ENCODE assay signal across 2 cellular contexts in the genomic region with DNA sequence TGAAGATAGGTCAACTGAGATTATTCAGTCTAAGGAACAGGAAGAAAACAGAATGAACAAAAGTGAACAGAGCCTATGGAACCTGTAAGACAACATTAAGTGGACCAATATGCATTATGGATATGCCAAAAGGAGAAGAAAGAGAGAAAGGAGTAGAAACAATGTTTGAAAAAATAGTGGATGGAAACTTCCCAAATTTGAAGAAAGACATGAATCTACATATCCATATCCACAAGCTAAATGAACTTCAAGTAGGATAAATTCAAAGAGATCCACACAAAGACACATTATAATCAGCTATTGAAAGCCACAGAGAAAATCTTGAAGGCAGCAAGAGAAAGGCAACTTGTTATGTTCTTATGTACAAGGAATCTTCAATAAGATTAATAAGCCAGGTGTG.
TF ChIP-seq lines count a peak whose summit lies in the region.

No MANE protein-coding gene starts in this region.

TF ChIP-seq in WTC11, 78 proteins besides CTCF, POLR2A, EP300 and RAD21 (continued from another document):
- TF ChIP-seq, protein P1, sequence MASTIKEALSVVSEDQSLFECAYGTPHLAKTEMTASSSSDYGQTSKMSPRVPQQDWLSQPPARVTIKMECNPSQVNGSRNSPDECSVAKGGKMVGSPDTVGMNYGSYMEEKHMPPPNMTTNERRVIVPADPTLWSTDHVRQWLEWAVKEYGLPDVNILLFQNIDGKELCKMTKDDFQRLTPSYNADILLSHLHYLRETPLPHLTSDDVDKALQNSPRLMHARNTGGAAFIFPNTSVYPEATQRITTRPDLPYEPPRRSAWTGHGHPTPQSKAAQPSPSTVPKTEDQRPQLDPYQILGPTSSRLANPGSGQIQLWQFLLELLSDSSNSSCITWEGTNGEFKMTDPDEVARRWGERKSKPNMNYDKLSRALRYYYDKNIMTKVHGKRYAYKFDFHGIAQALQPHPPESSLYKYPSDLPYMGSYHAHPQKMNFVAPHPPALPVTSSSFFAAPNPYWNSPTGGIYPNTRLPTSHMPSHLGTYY (CRISPR knock-in tag; IDR thresholded peaks at IDR 0.05): no peak
- no peak for TF ChIP-seq GABPB1 (CRISPR knock-in tag; IDR thresholded peaks at IDR 0.05)
- no peak for TF ChIP-seq FOXP1 (CRISPR knock-in tag; IDR thresholded peaks at IDR 0.05; ENCODE audit: borderline replicate concordance)
- no peak for TF ChIP-seq ZNF232 (CRISPR knock-in tag; IDR thresholded peaks at IDR 0.05)
- no peak for TF ChIP-seq MXD4 (CRISPR knock-in tag; IDR thresholded peaks at IDR 0.05; ENCODE audit: borderline replicate concordance)
- TF ChIP-seq, protein P2, sequence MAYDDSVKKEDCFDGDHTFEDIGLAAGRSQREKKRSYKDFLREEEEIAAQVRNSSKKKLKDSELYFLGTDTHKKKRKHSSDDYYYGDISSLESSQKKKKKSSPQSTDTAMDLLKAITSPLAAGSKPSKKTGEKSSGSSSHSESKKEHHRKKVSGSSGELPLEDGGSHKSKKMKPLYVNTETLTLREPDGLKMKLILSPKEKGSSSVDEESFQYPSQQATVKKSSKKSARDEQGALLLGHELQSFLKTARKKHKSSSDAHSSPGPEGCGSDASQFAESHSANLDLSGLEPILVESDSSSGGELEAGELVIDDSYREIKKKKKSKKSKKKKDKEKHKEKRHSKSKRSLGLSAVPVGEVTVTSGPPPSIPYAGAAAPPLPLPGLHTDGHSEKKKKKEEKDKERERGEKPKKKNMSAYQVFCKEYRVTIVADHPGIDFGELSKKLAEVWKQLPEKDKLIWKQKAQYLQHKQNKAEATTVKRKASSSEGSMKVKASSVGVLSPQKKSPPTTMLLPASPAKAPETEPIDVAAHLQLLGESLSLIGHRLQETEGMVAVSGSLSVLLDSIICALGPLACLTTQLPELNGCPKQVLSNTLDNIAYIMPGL (CRISPR knock-in tag; IDR thresholded peaks at IDR 0.05): no peak
- TF ChIP-seq, protein P3, sequence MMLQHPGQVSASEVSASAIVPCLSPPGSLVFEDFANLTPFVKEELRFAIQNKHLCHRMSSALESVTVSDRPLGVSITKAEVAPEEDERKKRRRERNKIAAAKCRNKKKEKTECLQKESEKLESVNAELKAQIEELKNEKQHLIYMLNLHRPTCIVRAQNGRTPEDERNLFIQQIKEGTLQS (CRISPR knock-in tag; conservative IDR thresholded peaks at IDR 0.05): no peak
- no peak for TF ChIP-seq IRF2 (CRISPR knock-in tag; IDR thresholded peaks at IDR 0.05; ENCODE audit: borderline replicate concordance, low read depth)
- TF ChIP-seq, protein P4, sequence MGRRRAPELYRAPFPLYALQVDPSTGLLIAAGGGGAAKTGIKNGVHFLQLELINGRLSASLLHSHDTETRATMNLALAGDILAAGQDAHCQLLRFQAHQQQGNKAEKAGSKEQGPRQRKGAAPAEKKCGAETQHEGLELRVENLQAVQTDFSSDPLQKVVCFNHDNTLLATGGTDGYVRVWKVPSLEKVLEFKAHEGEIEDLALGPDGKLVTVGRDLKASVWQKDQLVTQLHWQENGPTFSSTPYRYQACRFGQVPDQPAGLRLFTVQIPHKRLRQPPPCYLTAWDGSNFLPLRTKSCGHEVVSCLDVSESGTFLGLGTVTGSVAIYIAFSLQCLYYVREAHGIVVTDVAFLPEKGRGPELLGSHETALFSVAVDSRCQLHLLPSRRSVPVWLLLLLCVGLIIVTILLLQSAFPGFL (CRISPR knock-in tag; IDR thresholded peaks at IDR 0.05; ENCODE audit: borderline replicate concordance): no peak
- TF ChIP-seq NR3C1 (CRISPR knock-in tag; conservative IDR thresholded peaks at IDR 0.05; ENCODE audit: low read depth): no peak
- TF ChIP-seq, protein P5, sequence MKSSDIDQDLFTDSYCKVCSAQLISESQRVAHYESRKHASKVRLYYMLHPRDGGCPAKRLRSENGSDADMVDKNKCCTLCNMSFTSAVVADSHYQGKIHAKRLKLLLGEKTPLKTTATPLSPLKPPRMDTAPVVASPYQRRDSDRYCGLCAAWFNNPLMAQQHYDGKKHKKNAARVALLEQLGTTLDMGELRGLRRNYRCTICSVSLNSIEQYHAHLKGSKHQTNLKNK (CRISPR knock-in tag; IDR thresholded peaks at IDR 0.05): no peak
- no peak for TF ChIP-seq EMX1 (CRISPR knock-in tag; IDR thresholded peaks at IDR 0.05)
- no peak for TF ChIP-seq ZNF416 (CRISPR knock-in tag; IDR thresholded peaks at IDR 0.05)
- TF ChIP-seq, protein P6, sequence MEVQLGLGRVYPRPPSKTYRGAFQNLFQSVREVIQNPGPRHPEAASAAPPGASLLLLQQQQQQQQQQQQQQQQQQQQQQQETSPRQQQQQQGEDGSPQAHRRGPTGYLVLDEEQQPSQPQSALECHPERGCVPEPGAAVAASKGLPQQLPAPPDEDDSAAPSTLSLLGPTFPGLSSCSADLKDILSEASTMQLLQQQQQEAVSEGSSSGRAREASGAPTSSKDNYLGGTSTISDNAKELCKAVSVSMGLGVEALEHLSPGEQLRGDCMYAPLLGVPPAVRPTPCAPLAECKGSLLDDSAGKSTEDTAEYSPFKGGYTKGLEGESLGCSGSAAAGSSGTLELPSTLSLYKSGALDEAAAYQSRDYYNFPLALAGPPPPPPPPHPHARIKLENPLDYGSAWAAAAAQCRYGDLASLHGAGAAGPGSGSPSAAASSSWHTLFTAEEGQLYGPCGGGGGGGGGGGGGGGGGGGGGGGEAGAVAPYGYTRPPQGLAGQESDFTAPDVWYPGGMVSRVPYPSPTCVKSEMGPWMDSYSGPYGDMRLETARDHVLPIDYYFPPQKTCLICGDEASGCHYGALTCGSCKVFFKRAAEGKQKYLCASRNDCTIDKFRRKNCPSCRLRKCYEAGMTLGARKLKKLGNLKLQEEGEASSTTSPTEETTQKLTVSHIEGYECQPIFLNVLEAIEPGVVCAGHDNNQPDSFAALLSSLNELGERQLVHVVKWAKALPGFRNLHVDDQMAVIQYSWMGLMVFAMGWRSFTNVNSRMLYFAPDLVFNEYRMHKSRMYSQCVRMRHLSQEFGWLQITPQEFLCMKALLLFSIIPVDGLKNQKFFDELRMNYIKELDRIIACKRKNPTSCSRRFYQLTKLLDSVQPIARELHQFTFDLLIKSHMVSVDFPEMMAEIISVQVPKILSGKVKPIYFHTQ (CRISPR knock-in tag; IDR thresholded peaks at IDR 0.05): no peak
- TF ChIP-seq, protein P7, sequence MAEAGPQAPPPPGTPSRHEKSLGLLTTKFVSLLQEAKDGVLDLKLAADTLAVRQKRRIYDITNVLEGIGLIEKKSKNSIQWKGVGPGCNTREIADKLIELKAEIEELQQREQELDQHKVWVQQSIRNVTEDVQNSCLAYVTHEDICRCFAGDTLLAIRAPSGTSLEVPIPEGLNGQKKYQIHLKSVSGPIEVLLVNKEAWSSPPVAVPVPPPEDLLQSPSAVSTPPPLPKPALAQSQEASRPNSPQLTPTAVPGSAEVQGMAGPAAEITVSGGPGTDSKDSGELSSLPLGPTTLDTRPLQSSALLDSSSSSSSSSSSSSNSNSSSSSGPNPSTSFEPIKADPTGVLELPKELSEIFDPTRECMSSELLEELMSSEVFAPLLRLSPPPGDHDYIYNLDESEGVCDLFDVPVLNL (CRISPR knock-in tag; IDR thresholded peaks at IDR 0.05; ENCODE audit: borderline replicate concordance, low read depth): no peak

TF ChIP-seq in K562, 482 proteins besides CTCF, POLR2A, EP300 and RAD21 (continued from another document):
- TF ChIP-seq, protein P8, sequence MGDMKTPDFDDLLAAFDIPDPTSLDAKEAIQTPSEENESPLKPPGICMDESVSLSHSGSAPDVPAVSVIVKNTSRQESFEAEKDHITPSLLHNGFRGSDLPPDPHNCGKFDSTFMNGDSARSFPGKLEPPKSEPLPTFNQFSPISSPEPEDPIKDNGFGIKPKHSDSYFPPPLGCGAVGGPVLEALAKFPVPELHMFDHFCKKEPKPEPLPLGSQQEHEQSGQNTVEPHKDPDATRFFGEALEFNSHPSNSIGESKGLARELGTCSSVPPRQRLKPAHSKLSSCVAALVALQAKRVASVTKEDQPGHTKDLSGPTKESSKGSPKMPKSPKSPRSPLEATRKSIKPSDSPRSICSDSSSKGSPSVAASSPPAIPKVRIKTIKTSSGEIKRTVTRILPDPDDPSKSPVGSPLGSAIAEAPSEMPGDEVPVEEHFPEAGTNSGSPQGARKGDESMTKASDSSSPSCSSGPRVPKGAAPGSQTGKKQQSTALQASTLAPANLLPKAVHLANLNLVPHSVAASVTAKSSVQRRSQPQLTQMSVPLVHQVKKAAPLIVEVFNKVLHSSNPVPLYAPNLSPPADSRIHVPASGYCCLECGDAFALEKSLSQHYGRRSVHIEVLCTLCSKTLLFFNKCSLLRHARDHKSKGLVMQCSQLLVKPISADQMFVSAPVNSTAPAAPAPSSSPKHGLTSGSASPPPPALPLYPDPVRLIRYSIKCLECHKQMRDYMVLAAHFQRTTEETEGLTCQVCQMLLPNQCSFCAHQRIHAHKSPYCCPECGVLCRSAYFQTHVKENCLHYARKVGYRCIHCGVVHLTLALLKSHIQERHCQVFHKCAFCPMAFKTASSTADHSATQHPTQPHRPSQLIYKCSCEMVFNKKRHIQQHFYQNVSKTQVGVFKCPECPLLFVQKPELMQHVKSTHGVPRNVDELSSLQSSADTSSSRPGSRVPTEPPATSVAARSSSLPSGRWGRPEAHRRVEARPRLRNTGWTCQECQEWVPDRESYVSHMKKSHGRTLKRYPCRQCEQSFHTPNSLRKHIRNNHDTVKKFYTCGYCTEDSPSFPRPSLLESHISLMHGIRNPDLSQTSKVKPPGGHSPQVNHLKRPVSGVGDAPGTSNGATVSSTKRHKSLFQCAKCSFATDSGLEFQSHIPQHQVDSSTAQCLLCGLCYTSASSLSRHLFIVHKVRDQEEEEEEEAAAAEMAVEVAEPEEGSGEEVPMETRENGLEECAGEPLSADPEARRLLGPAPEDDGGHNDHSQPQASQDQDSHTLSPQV (IDR thresholded peaks at IDR 0.05): no peak
- TF ChIP-seq TOE1 (IDR thresholded peaks at IDR 0.05; ENCODE audit: borderline replicate concordance) (no peak), TOE1 (CRISPR knock-in tag; IDR thresholded peaks at IDR 0.05; ENCODE audit: borderline replicate concordance, low read depth) (no peak), ZEB2 (IDR thresholded peaks at IDR 0.05) (0 out of 2 replicates have a peak, but pooled peaks have one; percentile 16), ZNF3 (CRISPR knock-in tag; IDR thresholded peaks at IDR 0.05) (no peak), PTBP1 (IDR thresholded peaks at IDR 0.05; ENCODE audit: low read depth, low read length) (no peak), GATAD2A (IDR thresholded peaks at IDR 0.05) (no peak), CBX3 (IDR thresholded peaks at IDR 0.05; ENCODE audit: borderline replicate concordance in 1 of 2, low read length in 2 of 2) (peak in 1 of 2 experiments; percentile 47; a peak in 1 of 3 replicates)
TF ChIP-seq in K562: peak in this region for 3.
